12 cellular contexts compared by ENCODE assay signal in the genomic region with DNA sequence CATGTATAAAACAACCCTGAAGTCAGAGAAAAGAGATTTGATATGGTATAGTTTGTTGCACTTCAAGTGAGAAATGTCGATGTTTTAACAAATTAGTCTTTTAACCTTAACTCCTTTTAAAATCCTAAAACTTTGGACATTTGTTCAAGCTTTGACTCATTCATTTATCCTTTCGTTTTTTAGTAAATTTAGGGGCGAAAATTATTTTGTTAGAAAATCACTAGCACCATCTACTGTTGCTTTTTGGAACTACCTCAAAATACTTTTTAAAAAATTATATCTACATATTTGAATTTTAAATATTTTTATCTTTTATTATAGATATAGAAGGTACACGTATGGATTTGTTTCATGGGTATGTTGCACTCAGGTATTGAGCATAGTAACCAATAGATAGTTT.
DNase-seq lines count a peak whose midpoint lies in the region; ATAC-seq and TF ChIP-seq lines count a peak whose summit lies in the region.
"Had no signal": no experiment of that assay in that cellular context is flagged by ENCODE, and none has a peak within 500 bp of the region (broad histone marks: within the 10 kb centered on the region; RNA-seq: fewer than 3 reads in every experiment).

No MANE protein-coding gene starts in this region.

- H3K27me3 ChIP-seq in OCI-LY1 (ENCODE audit: insufficient read depth, low read length) (no peaks in the 10 kb centered on the region), upper lobe of left lung (no peaks in the 10 kb centered on the region), spleen (replicated peaks in 1 of 7) (no peaks in the 10 kb centered on the region)

- H3K4me1 ChIP-seq in OCI-LY1 (ENCODE audit: insufficient read depth, low read length, severe bottlenecking): no peaks in the 10 kb centered on the region
- H3K4me1 ChIP-seq in upper lobe of left lung: no peaks in the 10 kb centered on the region
- no peaks in the 10 kb centered on the region for H3K4me1 ChIP-seq in spleen

- H3K36me3 ChIP-seq in OCI-LY1 (ENCODE audit: insufficient read depth, low read length) (no peaks in the 10 kb centered on the region), upper lobe of left lung (no peaks in the 10 kb centered on the region), spleen (no peaks in the 10 kb centered on the region)

- H3K4me3 Mint-ChIP-seq in progenitor cell of endocrine pancreas (ENCODE audit: low read depth): no peak overlapping the region
- H3K4me3 Mint-ChIP-seq: GM23338; T-helper 2 cell treated with Interferon-gamma antibody and Interleukin-4, amounts not matched to agents 5 μg/mL and 100 μg/mL, for 36 hours had no signal

- peaks cover 6% of the 10 kb centered on the region for H3K9me3 Mint-ChIP-seq in progenitor cell of endocrine pancreas (ENCODE audit: low read depth)
- H3K9me3 Mint-ChIP-seq: GM23338; T-helper 2 cell treated with Interferon-gamma antibody and Interleukin-4, amounts not matched to agents 5 μg/mL and 100 μg/mL, for 36 hours had no signal

- H3K4me2 ChIP-seq in OCI-LY1 (ENCODE audit: low read length): no peak overlapping the region
- H3K4me2 ChIP-seq: GM23338 had no signal

- TF ChIP-seq CTCF in OCI-LY1 (IDR thresholded peaks at IDR 0.05; ENCODE audit: low read length) (peak; percentile 28), epithelial cell of esophagus (IDR thresholded peaks at IDR 0.05; ENCODE audit: insufficient read depth, low read depth, low read length, missing control alignments) (peak; percentile 30), progenitor cell of endocrine pancreas (IDR thresholded peaks at IDR 0.05; ENCODE audit: unreplicated experiment) (peak; percentile 68), upper lobe of left lung (IDR thresholded peaks at IDR 0.05) (peak in 2 of 6 experiments; percentile 20 to 28), spleen (IDR thresholded peaks at IDR 0.05 in 8 of 11, conservative IDR thresholded peaks at IDR 0.05 in 3 of 11) (peak in 5 of 11 experiments; percentile 17 to 47 (median 31))

- no peaks in the 10 kb centered on the region for H3F3A ChIP-seq in OCI-LY1 (ENCODE audit: insufficient read depth, low read length)

- H3K9me2 ChIP-seq in OCI-LY1 (ENCODE audit: low read depth, low read length): no peaks in the 10 kb centered on the region

- no peaks in the 10 kb centered on the region for H3K79me2 ChIP-seq in OCI-LY1 (ENCODE audit: insufficient read depth, low read length)

- no peak overlapping the region for H2AFZ ChIP-seq in OCI-LY1 (ENCODE audit: low read length)
- H2AFZ ChIP-seq: GM23338 had no signal

- H4K20me1 ChIP-seq in OCI-LY1 (ENCODE audit: insufficient read depth, low read length): no peaks in the 10 kb centered on the region

- no peaks in the 10 kb centered on the region for H3K4me1 Mint-ChIP-seq in progenitor cell of endocrine pancreas (ENCODE audit: low read depth)

- H3K9ac ChIP-seq in OCI-LY1 (ENCODE audit: low read length): no peak overlapping the region

- intact Hi-C loops in spleen (cut with DNase I; ENCODE audit: low total_unique reads): loop anchor here (5.0 kb wide), 1 partner anchor 432 kb away; no protein-coding TSS in a partner anchor

- H3K27ac ChIP-seq in OCI-LY1 (ENCODE audit: low read depth, low read length, poor library complexity, severe bottlenecking) (no peak overlapping the region), upper lobe of left lung (no peak overlapping the region), spleen (no peak overlapping the region)

- TF ChIP-seq EP300 in upper lobe of left lung (IDR thresholded peaks at IDR 0.05): no peak

- H3K4me3 ChIP-seq in OCI-LY1 (ENCODE audit: low read depth, low read length, poor library complexity, severe bottlenecking): no peak overlapping the region
- H3K4me3 ChIP-seq in epithelial cell of esophagus (ENCODE audit: low read length): no peak overlapping the region
- no peak overlapping the region for H3K4me3 ChIP-seq in upper lobe of left lung
- H3K4me3 ChIP-seq in spleen: no peak overlapping the region
- H3K4me3 ChIP-seq: GM23338 had no signal

- DNase-seq in DMS53 (lab: John Stamatoyannopoulos, UW) (peak; percentile 8), DMS53 treated with DMSO at 0.1 percent for 48 hours (lab: John Stamatoyannopoulos, UW; ENCODE audit: unreplicated experiment) (no peak), epithelial cell of esophagus (ENCODE audit: low read depth) (no peak), progenitor cell of endocrine pancreas (ENCODE audit: low spot score, unreplicated experiment) (no peak), upper lobe of left lung (no peak), spleen (no peak)
- DNase-seq in stimulated activated CD4-positive, alpha-beta T cell treated with anti-CD3 and anti-CD28 coated beads, Interleukin-4, amount 100 ng/mL, for 1 hour: no peak
- DNase-seq: activated gamma-delta T cell; stimulated activated CD4-positive, alpha-beta T cell treated with anti-CD3 and anti-CD28 coated beads, Interleukin-1b, Interleukin-23, amount 100 ng/mL, for 48 hours had no signal

- no peaks in the 10 kb centered on the region for H3K36me3 Mint-ChIP-seq in progenitor cell of endocrine pancreas (ENCODE audit: insufficient read depth)

- TF ChIP-seq POLR2A in upper lobe of left lung (IDR thresholded peaks at IDR 0.05) (no peak), spleen (IDR thresholded peaks at IDR 0.05) (no peak)

- no peak overlapping the region for H3K27ac Mint-ChIP-seq in progenitor cell of endocrine pancreas
- H3K27ac Mint-ChIP-seq: GM23338; T-helper 2 cell treated with Interferon-gamma antibody and Interleukin-4, amounts not matched to agents 5 μg/mL and 100 μg/mL, for 36 hours had no signal

- 8% methylated on average over 4 of the region's 4 CpGs for WGBS in upper lobe of left lung, 2 donors
- 2 to 11% (median 6%) methylated on average over 4 of the region's 4 CpGs for WGBS in spleen, 5 donors

- H3K9me3 ChIP-seq in OCI-LY1 (ENCODE audit: low read length) (no peaks in the 10 kb centered on the region), upper lobe of left lung (no peaks in the 10 kb centered on the region), spleen (no peaks in the 10 kb centered on the region)

- ATAC-seq in upper lobe of left lung (ENCODE audit: low FRiP score in 2 of 2): no peak
- ATAC-seq: GM23338 had no signal

- no peaks in the 10 kb centered on the region for H3K27me3 Mint-ChIP-seq in progenitor cell of endocrine pancreas
